Comparison of ENCODE assay signal across 10 cellular contexts in the genomic region with DNA sequence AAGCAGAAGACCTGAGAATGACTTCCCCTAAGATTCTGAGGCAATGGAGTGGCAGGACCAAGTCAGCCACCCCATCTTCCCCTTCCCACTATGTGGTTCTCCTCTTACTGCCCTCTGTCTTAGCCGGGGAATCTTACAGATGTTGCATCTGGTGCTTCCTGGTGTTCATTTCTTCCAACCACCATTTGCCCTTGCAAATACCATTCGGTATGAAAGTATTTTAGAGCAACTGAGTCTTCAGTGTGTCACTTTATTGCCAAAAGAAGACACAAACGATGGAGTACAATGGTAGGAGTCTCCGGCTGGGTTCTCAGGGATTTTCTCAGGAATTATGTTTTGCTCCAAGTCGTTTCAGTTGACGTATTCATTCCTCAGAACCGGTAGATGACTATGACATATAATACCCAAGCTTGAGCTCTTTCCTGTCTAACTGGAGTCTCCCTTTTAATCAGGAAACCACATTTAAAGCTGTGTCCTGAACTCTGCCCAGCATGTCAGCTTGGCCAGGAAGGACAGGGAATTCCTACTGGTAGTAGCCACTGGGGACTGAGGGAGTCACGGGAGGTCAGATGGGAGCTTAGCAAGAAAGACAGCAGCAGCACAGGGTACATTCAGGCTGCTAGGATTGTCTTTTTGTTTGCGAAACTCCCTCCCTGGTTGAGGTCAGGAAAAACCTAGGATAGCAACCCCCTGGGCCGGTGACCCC.
A peak's percentile ranks its signal among the peaks of the same experiment; 100 is the strongest.
DNase-seq lines count a peak whose midpoint lies in the region; ATAC-seq and TF ChIP-seq lines count a peak whose summit lies in the region.
"Had no signal": no experiment of that assay in that cellular context is flagged by ENCODE, and none has a peak within 500 bp of the region (broad histone marks: within the 10 kb centered on the region; RNA-seq: fewer than 3 reads in every experiment).

No MANE protein-coding gene starts in this region.

- H3K27me3 ChIP-seq in WERI-Rb-1 (ENCODE audit: insufficient read depth, low read depth, severe bottlenecking) (no peaks in the 10 kb centered on the region), cardiac muscle cell (no peaks in the 10 kb centered on the region), psoas muscle (ENCODE audit: insufficient read depth in 3 of 3, low read length in 2 of 3) (no peaks in the 10 kb centered on the region)

- no peak overlapping the region for H3K4me3 ChIP-seq in WERI-Rb-1 (ENCODE audit: low read depth, low read length)
- no peak overlapping the region for H3K4me3 ChIP-seq in cardiac muscle cell
- no peak overlapping the region for H3K4me3 ChIP-seq in psoas muscle

- TF ChIP-seq CTCF in WERI-Rb-1 (IDR thresholded peaks at IDR 0.05; ENCODE audit: low read depth, low read length) (no peak), cardiac muscle cell (IDR thresholded peaks at IDR 0.05; ENCODE audit: low read depth, low read length) (no peak), psoas muscle (IDR thresholded peaks at IDR 0.05) (no peak)

- intact Hi-C loops in psoas muscle (cut with DNase I) = loop anchor here (2.0 to 5.0 kb wide), 2 partner anchors 33 to 87 kb away; partner anchors contain the start of gene SAMD4A (in 1 of the 2)

- 10 to 21% (median 11%) methylated on average over 10 of the region's 10 CpGs for WGBS in psoas muscle, 3 donors

- peak; percentile 90 for DNase-seq in EH (ENCODE audit: low read depth)
- DNase-seq in WERI-Rb-1 = peak; percentile 72
- DNase-seq in cardiac muscle cell (ENCODE audit: low read depth in 1 of 2, low spot score in 1 of 2) = peak in 1 of 2 donors; percentile 88
- peak; percentile 53 to 75 for DNase-seq in psoas muscle
- DNase-seq in stimulated activated naive CD8-positive, alpha-beta T cell treated with anti-CD3 and anti-CD28 coated beads, Interleukin-15, Interleukin-2, amounts not matched to agents 100 U/mL and 50 U/mL, for 24 hours = no peak
- DNase-seq in HPDE6-E6E7 (ENCODE audit: extremely low spot score) = no peak
- DNase-seq: DMS79, NCI-H1436 treated with DMSO at 0.1 percent for 48 hours had no signal

- no peaks in the 10 kb centered on the region for H3K9me3 ChIP-seq in WERI-Rb-1 (ENCODE audit: severe bottlenecking)
- no peaks in the 10 kb centered on the region for H3K9me3 ChIP-seq in cardiac muscle cell (ENCODE audit: low read depth)
- no peaks in the 10 kb centered on the region for H3K9me3 ChIP-seq in psoas muscle

- H3K36me3 ChIP-seq in WERI-Rb-1 (peaks cover 5% of the 10 kb centered on the region), cardiac muscle cell (no peaks in the 10 kb centered on the region), psoas muscle (ENCODE audit: insufficient read depth in 1 of 2, low read depth in 1 of 2) (no peaks in the 10 kb centered on the region)

- H3K4me1 ChIP-seq in cardiac muscle cell (ENCODE audit: low read depth) (peaks cover 25% of the 10 kb centered on the region), psoas muscle (peaks cover 76% of the 10 kb centered on the region)

- ATAC-seq in psoas muscle (peak; percentile 73 to 84 (median 80)), HG02642 (IDR thresholded peaks at IDR 0.05; ENCODE audit: poor library complexity, unreplicated experiment) (no peak), HG03469 (IDR thresholded peaks at IDR 0.05; ENCODE audit: unreplicated experiment) (no peak)
- ATAC-seq in stimulated activated naive CD8-positive, alpha-beta T cell treated with anti-CD3 and anti-CD28 coated beads, Interleukin-15, Interleukin-2, amounts not matched to agents 100 U/mL and 50 U/mL, for 24 hours = no peak

- H3K27ac ChIP-seq in WERI-Rb-1 (peak overlapping the region; percentile 43), cardiac muscle cell (peak overlapping the region; percentile 62), psoas muscle (peak overlapping the region; percentile 88)

Comparison
In these comparisons a context has a peak if more than half of its experiments do, and no peak if none do; other contexts are left out.
1. DNase-seq: peak in EH (single experiment), WERI-Rb-1 (single experiment) and psoas muscle (2 of 2); none in stimulated activated naive CD8-positive, alpha-beta T cell treated with anti-CD3 and anti-CD28 coated beads, Interleukin-15, Interleukin-2, amounts not matched to agents 100 U/mL and 50 U/mL, for 24 hours (single experiment) and HPDE6-E6E7 (single experiment).
2. ATAC-seq: peak in psoas muscle (4 of 4); none in HG02642 (single experiment), HG03469 (single experiment) and stimulated activated naive CD8-positive, alpha-beta T cell treated with anti-CD3 and anti-CD28 coated beads, Interleukin-15, Interleukin-2, amounts not matched to agents 100 U/mL and 50 U/mL, for 24 hours (single experiment).
3. Peak in every context shown above with its lines, with median percentiles within 50 percentile points of each other: H3K27ac ChIP-seq.